In genomic region chr5:97111612-97112011, GRCh38 we compare ENCODE assay signal across 20 cellular contexts. TPM values are rescaled to one million over a fixed set of nuclear protein-coding genes. Genes with fewer than 3 reads are reported as not detected.
DNase-seq lines count a peak whose midpoint lies in the region; ATAC-seq, FAIRE-seq and TF ChIP-seq lines count a peak whose summit lies in the region.
"Had no signal": no experiment of that assay in that cellular context is flagged by ENCODE, and none has a peak within 500 bp of the region (broad histone marks: within the 10 kb centered on the region; RNA-seq: fewer than 3 reads in every experiment).

No MANE protein-coding gene starts in this region.

- POLR2A ChIA-PET in HepG2 (lab: Yijun Ruan, JAX), result no interaction called here
- POLR2A ChIA-PET in GM12878 (lab: Charles Lee), result no interaction called here

- in situ Hi-C loops in HepG2 (cut with HindIII; ENCODE audit: extremely low pct_ligation_motif_present, low pct_unique_long_range_greater_than_20kb), result no loop called here
- in situ Hi-C loops in GM12878 (cut with MboI), result no loop called here

- H3K4me3 ChIP-seq in HepG2 (replicated peaks in 1 of 3; ENCODE audit: insufficient read depth in 1 of 3, low read depth in 2 of 3, low read length in 3 of 3) (no peak overlapping the region; a peak in 1 of 6 replicates), right lobe of liver (no peak overlapping the region), GM12878 (no peak overlapping the region), mucosa of descending colon (no peak overlapping the region)
- H3K4me3 ChIP-seq: A549, GM23248 had no signal

- TF ChIP-seq POLR2A in HepG2 (IDR thresholded peaks at IDR 0.05; ENCODE audit: insufficient read depth in 1 of 2, low read depth in 2 of 2, low read length in 2 of 2) (no peak), right lobe of liver (IDR thresholded peaks at IDR 0.05) (no peak), GM12878 (IDR thresholded peaks at IDR 0.05; ENCODE audit: low read depth, low read length) (no peak)

- RAD21 ChIA-PET in GM12878 (lab: Charles Lee; ENCODE audit: unreplicated experiment), result interaction anchor here (1.6 kb wide), 1 partner anchor 242 kb away, joined by 6 read pairs; no protein-coding TSS in a partner anchor

- ATAC-seq in HepG2 (peak; percentile 81), right lobe of liver (no peak), GM12878 (no peak), mucosa of descending colon (peak; percentile 84), GM18517 (IDR thresholded peaks at IDR 0.05; ENCODE audit: unreplicated experiment) (no peak)
- ATAC-seq: A549, HCT116 had no signal

- WGBS in HepG2 (ENCODE audit: low lambda C conversion rate), result 1% methylated on average over 4 of the region's 4 CpGs
- WGBS in right lobe of liver (ENCODE audit: insufficient coverage, low coverage, low lambda C conversion rate, missing lambda C conversion rate), result 30% methylated on average over 4 of the region's 4 CpGs
- WGBS in GM12878 (ENCODE audit: insufficient coverage, insufficient replicate concordance, low lambda C conversion rate, missing lambda C conversion rate), result 33% methylated on average over 4 of the region's 4 CpGs

- peak overlapping the region; percentile 1 for H3K4me3 Mint-ChIP-seq in type B pancreatic cell
- H3K4me3 Mint-ChIP-seq: CD14-positive monocyte had no signal

- peak overlapping the region; percentile 51 for H3K4me2 ChIP-seq in HepG2 (ENCODE audit: low read depth, low read length)
- H3K4me2 ChIP-seq in GM12878 (ENCODE audit: control insufficient read depth, insufficient read depth), result no peak overlapping the region
- H3K4me2 ChIP-seq: A549 had no signal

- SMC1A ChIA-PET in GM12878 (lab: Charles Lee; ENCODE audit: uncharacterized antibody, unreplicated experiment), result interaction anchor here (1.1 to 1.2 kb wide), 2 partner anchors 51 to 62 kb away, joined by 3 to 4 read pairs; no protein-coding TSS in a partner anchor

- CTCF ChIA-PET in HepG2 (lab: Yijun Ruan, JAX; ENCODE audit: low intra/inter-chr PET ratio, low total read pairs), result no interaction called here
- CTCF ChIA-PET in GM12878 (lab: Yijun Ruan, JAX), result interaction anchor here (1.0 kb wide), 2 partner anchors 18 to 31 kb away, joined by 3 read pairs; partner anchors contain the start of gene LIX1

- intact Hi-C loops in HepG2 (cut with micrococcal nuclease; ENCODE audit: unreplicated experiment), result no loop called here
- intact Hi-C loops in right lobe of liver (cut with DNase I), result no loop called here
- intact Hi-C loops in GM12878 (cut with micrococcal nuclease; ENCODE audit: unreplicated experiment), result no loop called here
- intact Hi-C loops in mucosa of descending colon (cut with DNase I, micrococcal nuclease), result no loop called here

- DNase-seq in HepG2 (ENCODE audit: low spot score) (peak; percentile 56), right lobe of liver (no peak), GM12878 (ENCODE audit: low read depth, low spot score) (no peak), mucosa of descending colon (peak; percentile 57 to 76 (median 63)), type B pancreatic cell (ENCODE audit: extremely low spot score, unreplicated experiment) (no peak), GDM1 (lab: John Stamatoyannopoulos, UW) (no peak), NCI-H1105 (lab: John Stamatoyannopoulos, UW) (no peak)
- DNase-seq: COR-L47, GM23248, MM.1S, NCI-H1105 treated with DMSO at 0.1 percent for 48 hours, NCI-H187, NCI-H446, NCI-H69, SIG-M5 had no signal

- no peak overlapping the region for H3K27ac ChIP-seq in HepG2 (ENCODE audit: extremely low read length, insufficient read depth, low read length)
- H3K27ac ChIP-seq in right lobe of liver, result no peak overlapping the region
- no peak overlapping the region for H3K27ac ChIP-seq in GM12878 (ENCODE audit: control insufficient read depth, insufficient read depth)
- H3K27ac ChIP-seq: A549, GM23248 had no signal

- no peak overlapping the region for H3K27ac Mint-ChIP-seq in type B pancreatic cell
- H3K27ac Mint-ChIP-seq: CD14-positive monocyte had no signal

- H3K27me3 ChIP-seq in HepG2 (ENCODE audit: control insufficient read depth in 1 of 2, insufficient read depth in 2 of 2, low read length in 2 of 2), result peaks cover 0 to 2% of the 10 kb centered on the region in 2 experiments; a peak in 2 of 5 replicates
- no peaks in the 10 kb centered on the region for H3K27me3 ChIP-seq in right lobe of liver
- H3K27me3 ChIP-seq in GM12878 (replicated peaks in 1 of 2; ENCODE audit: control insufficient read depth in 2 of 2, insufficient read depth in 2 of 2, low read length in 1 of 2), result no peaks in the 10 kb centered on the region

- H4K20me1 ChIP-seq in HepG2 (ENCODE audit: insufficient read depth, low read length), result no peaks in the 10 kb centered on the region
- no peaks in the 10 kb centered on the region for H4K20me1 ChIP-seq in GM12878 (ENCODE audit: control insufficient read depth, insufficient read depth)

- no peaks in the 10 kb centered on the region for H3K27me3 Mint-ChIP-seq in type B pancreatic cell

- H3K36me3 Mint-ChIP-seq in type B pancreatic cell, result peaks cover 11% of the 10 kb centered on the region
- H3K36me3 Mint-ChIP-seq: CD14-positive monocyte had no signal

- TF ChIP-seq CTCF in HepG2 (CRISPR knock-in tag; IDR thresholded peaks at IDR 0.05), result no peak
- TF ChIP-seq CTCF in right lobe of liver (IDR thresholded peaks at IDR 0.05), result no peak
- no peak for TF ChIP-seq CTCF in GM12878 (IDR thresholded peaks at IDR 0.05 in 2 of 3, conservative IDR thresholded peaks at IDR 0.05 in 1 of 3; ENCODE audit: control insufficient read depth in 2 of 3, extremely low read depth in 1 of 3, insufficient read depth in 1 of 3, low read depth in 3 of 3, low read length in 3 of 3)
- no peak for TF ChIP-seq CTCF in mucosa of descending colon (IDR thresholded peaks at IDR 0.05)
- TF ChIP-seq CTCF in type B pancreatic cell (conservative IDR thresholded peaks at IDR 0.05), result no peak

- H2AFZ ChIP-seq in HepG2 (ENCODE audit: low read length) (no peak overlapping the region), GM12878 (ENCODE audit: control insufficient read depth, low read depth, low read length) (no peak overlapping the region)
- H2AFZ ChIP-seq: GM23248 had no signal

- no peaks in the 10 kb centered on the region for H3K79me2 ChIP-seq in HepG2 (ENCODE audit: insufficient read depth, low read length)
- H3K79me2 ChIP-seq in GM12878 (ENCODE audit: control insufficient read depth, insufficient read depth, low read length), result no peaks in the 10 kb centered on the region

- H3K9ac ChIP-seq in HepG2 (ENCODE audit: insufficient read depth, low read depth, low read length) (no peak overlapping the region), GM12878 (ENCODE audit: control insufficient read depth, insufficient read depth, low read length) (no peak overlapping the region)
- H3K9ac ChIP-seq: GM23248 had no signal

- H3K4me1 ChIP-seq in HepG2 (ENCODE audit: insufficient read depth, low read length), result peaks cover 20% of the 10 kb centered on the region
- no peaks in the 10 kb centered on the region for H3K4me1 ChIP-seq in right lobe of liver
- H3K4me1 ChIP-seq in GM12878 (ENCODE audit: control insufficient read depth, insufficient read depth, low read length), result no peaks in the 10 kb centered on the region
- peaks cover 7% of the 10 kb centered on the region for H3K4me1 ChIP-seq in mucosa of descending colon (ENCODE audit: low read depth)
- H3K4me1 ChIP-seq: A549 had no signal

- TF ChIP-seq EP300 in HepG2 (IDR thresholded peaks at IDR 0.05; ENCODE audit: low read depth in 2 of 2, low read length in 2 of 2), result no peak
- no peak for TF ChIP-seq EP300 in HepG2 (CRISPR knock-in tag; IDR thresholded peaks at IDR 0.05; ENCODE audit: borderline replicate concordance)
- no peak for TF ChIP-seq EP300 in GM12878 (IDR thresholded peaks at IDR 0.05; ENCODE audit: borderline replicate concordance in 1 of 2, control insufficient read depth in 1 of 2, low read depth in 2 of 2, low read length in 2 of 2)

- TF ChIP-seq RAD21 in HepG2 (CRISPR knock-in tag; IDR thresholded peaks at IDR 0.05) (no peak), GM12878 (IDR thresholded peaks at IDR 0.05; ENCODE audit: insufficient read depth, low read depth, low read length) (no peak)

- peaks cover 5% of the 10 kb centered on the region for H3K9me3 Mint-ChIP-seq in type B pancreatic cell
- H3K9me3 Mint-ChIP-seq: CD14-positive monocyte had no signal

- H3K36me3 ChIP-seq in HepG2 (replicated peaks in 1 of 2; ENCODE audit: control insufficient read depth in 1 of 2, insufficient read depth in 2 of 2, low read length in 2 of 2) (no peaks in the 10 kb centered on the region), right lobe of liver (no peaks in the 10 kb centered on the region), GM12878 (ENCODE audit: control insufficient read depth in 2 of 2, insufficient read depth in 2 of 2, low read length in 1 of 2) (no peaks in the 10 kb centered on the region), mucosa of descending colon (ENCODE audit: low read depth) (no peaks in the 10 kb centered on the region)

- BruUV-seq in HepG2 (replicated peaks; lab: Mats Ljungman, UMichigan) (no TSS peak), GM12878 (replicated peaks; lab: Mats Ljungman, UMichigan) (no TSS peak)

- peaks cover 53% of the 10 kb centered on the region for H3K4me1 Mint-ChIP-seq in type B pancreatic cell (ENCODE audit: unreplicated experiment)
- H3K4me1 Mint-ChIP-seq: CD14-positive monocyte had no signal

- no peaks in the 10 kb centered on the region for H3K9me3 ChIP-seq in HepG2 (ENCODE audit: low read length)
- H3K9me3 ChIP-seq in right lobe of liver, result no peaks in the 10 kb centered on the region
- H3K9me3 ChIP-seq in GM12878 (replicated peaks; ENCODE audit: control insufficient read depth, insufficient read depth, low read length), result no peaks in the 10 kb centered on the region
- H3K9me3 ChIP-seq in mucosa of descending colon, result no peaks in the 10 kb centered on the region
- H3K9me3 ChIP-seq: A549 had no signal

- FAIRE-seq in HepG2 (lab: Jason Lieb, UNC) (peak; percentile 40), GM12878 (lab: Jason Lieb, UNC) (no peak)
- FAIRE-seq: A549 had no signal

RNA-seq across cellular contexts. Expression of gene LIX1, which starts 30.8 kb away (rescaled TPM):
- total RNA-seq in HepG2 (2016; rRNA removed; fragmentation: Illumina TruSeq; extraction: Trizol) (not detected in 2 replicates), right lobe of liver (not detected), GM12878 (2014; rRNA removed) (not detected in 2 replicates), GM12878 (2014; rRNA removed; fragmentation: Illumina TruSeq; extraction: Trizol) (0.05 TPM in 1 of 2 replicates, not detected in the other), GM12878 (2021) (not detected in 2 replicates), mucosa of descending colon (1 to 10 TPM in 1 of 3 donors, not detected in 2; 1.7 TPM), type B pancreatic cell (ENCODE audit: low replicate concordance) (2.9 and 27.4 TPM in 2 replicates)
- not detected in 2 replicates for total RNA-seq in HepG2 (2016; cell fraction: cytosol; rRNA removed; fragmentation: Illumina TruSeq; extraction: Trizol; ENCODE audit: low read depth)
- not detected in 2 replicates for total RNA-seq in HepG2 (2016; cell fraction: insoluble cytoplasmic fraction; rRNA removed; fragmentation: Illumina TruSeq; extraction: Trizol)
- total RNA-seq in HepG2 (2016; cell fraction: membrane; rRNA removed; fragmentation: Illumina TruSeq; extraction: Trizol), result not detected in 2 replicates
- total RNA-seq in HepG2 (2016; cell fraction: nucleus; rRNA removed; fragmentation: Illumina TruSeq; extraction: Trizol), result not detected in 2 replicates
- polyA plus RNA-seq in HepG2 (2011; rRNA removed) (not detected in 2 replicates), GM12878 (2011; rRNA removed) (not detected in 2 replicates), GM12878 (2014; fragmentation: Illumina TruSeq; extraction: Trizol) (0.07 TPM in 1 of 2 replicates, not detected in the other), GM12878 (2014; fragmentation: Nextera tagmentation; extraction: Ambion mirVana) (under 1 TPM; 0.02 TPM), GM12878 (2014; rRNA removed) (not detected in 2 replicates), GM12878 (2016; fragmentation: Nextera tagmentation; extraction: Ambion mirVana) (under 1 TPM; 0.04 to 0.05 TPM)
- polyA plus RNA-seq in HepG2 (2011; cell fraction: cytosol; rRNA removed), result not detected in 2 replicates
- polyA plus RNA-seq in HepG2 (2011; cell fraction: nucleus; rRNA removed), result not detected in 2 replicates
- polyA plus RNA-seq in HepG2 (2012), result not detected in 2 replicates
- polyA plus RNA-seq in HepG2 (2016; cell fraction: cytosol; fragmentation: Illumina TruSeq; extraction: Trizol; ENCODE audit: low read depth), result not detected in 2 replicates
- not detected in 2 replicates for polyA plus RNA-seq in HepG2 (2016; cell fraction: insoluble cytoplasmic fraction; fragmentation: Illumina TruSeq; extraction: Trizol; ENCODE audit: low read depth)
- not detected in 2 replicates for polyA plus RNA-seq in HepG2 (2016; cell fraction: membrane; fragmentation: Illumina TruSeq; extraction: Trizol; ENCODE audit: low read depth)
- polyA plus RNA-seq in HepG2 (2016; cell fraction: nucleus; fragmentation: Illumina TruSeq; extraction: Trizol; ENCODE audit: insufficient read depth, low read depth), result not detected in 2 replicates
- polyA minus RNA-seq in HepG2 (2011; rRNA and poly(A)+ RNA removed; ENCODE audit: low replicate concordance), result not detected in 2 replicates
- not detected in 2 replicates for polyA minus RNA-seq in HepG2 (2011; cell fraction: cytosol; rRNA and poly(A)+ RNA removed)
- polyA minus RNA-seq in HepG2 (2011; cell fraction: nucleus; rRNA and poly(A)+ RNA removed), result not detected in 2 replicates
- total RNA-seq in GM12878 (2013; cell fraction: nucleolus; rRNA removed), result not detected in 2 replicates
- not detected for polyA plus RNA-seq in GM12878 (2011; ENCODE audit: low read depth)
- not detected in 2 replicates for polyA plus RNA-seq in GM12878 (2011; cell fraction: cytosol; rRNA removed)
- polyA plus RNA-seq in GM12878 (2011; cell fraction: nucleus; rRNA removed), result not detected in 2 replicates
- polyA plus RNA-seq in GM12878 (2012), result 0.03 and 0.05 TPM in 2 replicates
- polyA minus RNA-seq in GM12878 (2011; rRNA and poly(A)+ RNA removed), result not detected in 2 replicates
- not detected in 2 replicates for polyA minus RNA-seq in GM12878 (2011; cell fraction: cytosol; rRNA and poly(A)+ RNA removed)
- polyA minus RNA-seq in GM12878 (2011; cell fraction: nucleus; rRNA and poly(A)+ RNA removed), result not detected in 2 replicates
- total RNA-seq: GM23248, RPMI7951 had no signal
- polyA plus RNA-seq: A549, CD14-positive monocyte, GM23248 had no signal

Comparison
In these comparisons a context has a peak if more than half of its experiments do, and no peak if none do; other contexts are left out.
1. ATAC-seq: peak in HepG2 (single experiment) and mucosa of descending colon (single experiment); none in right lobe of liver (0 of 4), GM12878 (single experiment) and GM18517 (single experiment).
2. DNase-seq: peak in HepG2 (single experiment) and mucosa of descending colon (3 of 3); none in right lobe of liver (0 of 3), GM12878 (single experiment), type B pancreatic cell (single experiment), GDM1 (single experiment) and NCI-H1105 (single experiment).
3. Of the 75 proteins assayed by ChIP-seq in both HepG2 and GM12878: peak only in HepG2: none; only in GM12878: none; in both: TCF7; in neither: 74.